In genomic region chr7:30612658-30613265, GRCh38 we compare ENCODE assay signal across 11 cellular contexts. TPM values are rescaled to one million over a fixed set of nuclear protein-coding genes. Genes with fewer than 3 reads are reported as not detected.
A peak's percentile ranks its signal among the peaks of the same experiment; 100 is the strongest.
DNase-seq lines count a peak whose midpoint lies in the region; ATAC-seq and TF ChIP-seq lines count a peak whose summit lies in the region.
"Had no signal": no experiment of that assay in that cellular context is flagged by ENCODE, and none has a peak within 500 bp of the region (broad histone marks: within the 10 kb centered on the region; RNA-seq: fewer than 3 reads in every experiment).

No MANE protein-coding gene starts in this region.

- no peak overlapping the region for H4K91ac ChIP-seq in H9 (ENCODE audit: insufficient read length, low read depth, low read length)

- H2AFZ ChIP-seq in GM23248 = no peak overlapping the region
- no peak overlapping the region for H2AFZ ChIP-seq in H9 (ENCODE audit: low read length)

- H3K36me3 Mint-ChIP-seq in CD4-positive, CD25-positive, alpha-beta regulatory T cell = peaks cover 56% of the 10 kb centered on the region
- H3K36me3 Mint-ChIP-seq in activated naive CD8-positive, alpha-beta T cell = peaks cover 22% of the 10 kb centered on the region
- H3K36me3 Mint-ChIP-seq in progenitor cell of endocrine pancreas (ENCODE audit: insufficient read depth) (peaks cover 37% of the 10 kb centered on the region), H9 (ENCODE audit: insufficient read depth in 1 of 3, low read depth in 3 of 3) (peaks cover 59 to 94% (median 92%) of the 10 kb centered on the region in 3 experiments; a peak in 6 of 7 replicates)

- H3K4ac ChIP-seq in H9 (ENCODE audit: low read depth, low read length) = no peak overlapping the region

- no peak overlapping the region for H2BK5ac ChIP-seq in H9 (ENCODE audit: insufficient read length, low read length)

- H3K9me3 Mint-ChIP-seq in CD4-positive, CD25-positive, alpha-beta regulatory T cell = no peaks in the 10 kb centered on the region
- H3K9me3 Mint-ChIP-seq in activated naive CD8-positive, alpha-beta T cell (ENCODE audit: low read depth) = no peaks in the 10 kb centered on the region
- H3K9me3 Mint-ChIP-seq in progenitor cell of endocrine pancreas (ENCODE audit: low read depth) (no peaks in the 10 kb centered on the region), H9 (no peaks in the 10 kb centered on the region)
- H3K9me3 Mint-ChIP-seq: activated B cell treated with CpG ODN at 0.5 μM for 24 hours had no signal

- H3K27me3 ChIP-seq in CD4-positive, CD25-positive, alpha-beta regulatory T cell (ENCODE audit: control insufficient read depth, insufficient read depth, low read length) = no peaks in the 10 kb centered on the region
- H3K27me3 ChIP-seq in GM23248 (replicated peaks; ENCODE audit: insufficient read depth) (no peaks in the 10 kb centered on the region), H9 (ENCODE audit: insufficient read depth, low read length) (no peaks in the 10 kb centered on the region), testis (no peaks in the 10 kb centered on the region)
- H3K27me3 ChIP-seq: left lung had no signal

- H3K27me3 Mint-ChIP-seq in CD4-positive, CD25-positive, alpha-beta regulatory T cell = no peaks in the 10 kb centered on the region
- no peaks in the 10 kb centered on the region for H3K27me3 Mint-ChIP-seq in activated naive CD8-positive, alpha-beta T cell
- H3K27me3 Mint-ChIP-seq in progenitor cell of endocrine pancreas (no peaks in the 10 kb centered on the region), H9 (ENCODE audit: low read depth) (no peaks in the 10 kb centered on the region)
- H3K27me3 Mint-ChIP-seq: activated B cell treated with CpG ODN at 0.5 μM for 24 hours had no signal

- H3K79me2 ChIP-seq in GM23248 (ENCODE audit: insufficient read depth) (peaks cover 100% of the 10 kb centered on the region), H9 (ENCODE audit: insufficient read depth, low read length) (peaks cover 2% of the 10 kb centered on the region; the same call in 1 of the 2 replicates)

- no peak overlapping the region for H2BK12ac ChIP-seq in H9 (ENCODE audit: insufficient read length, low read depth, low read length)

- H2AK5ac ChIP-seq in H9 (ENCODE audit: insufficient read length, low read length) = no peak overlapping the region

- peak overlapping the region; percentile 4 for H3K4me2 ChIP-seq in GM23248 (ENCODE audit: unreplicated experiment)
- H3K4me2 ChIP-seq in H9 (ENCODE audit: insufficient read depth, insufficient read length, low read length) = no peak overlapping the region

- no peak for TF ChIP-seq POLR2A in testis (IDR thresholded peaks at IDR 0.05)

- H3K4me1 Mint-ChIP-seq in CD4-positive, CD25-positive, alpha-beta regulatory T cell = peaks cover 20 to 29% (median 25%) of the 10 kb centered on the region in 4 donors
- peaks cover 26% of the 10 kb centered on the region for H3K4me1 Mint-ChIP-seq in activated naive CD8-positive, alpha-beta T cell (ENCODE audit: low read depth)
- H3K4me1 Mint-ChIP-seq in progenitor cell of endocrine pancreas (ENCODE audit: low read depth) (no peaks in the 10 kb centered on the region), H9 (no peaks in the 10 kb centered on the region)
- H3K4me1 Mint-ChIP-seq: activated B cell treated with CpG ODN at 0.5 μM for 24 hours had no signal

- H2BK20ac ChIP-seq in H9 (ENCODE audit: low read depth, low read length, poor library complexity, severe bottlenecking) = no peak overlapping the region

- peaks cover 75% of the 10 kb centered on the region for H3K36me3 ChIP-seq in CD4-positive, CD25-positive, alpha-beta regulatory T cell (ENCODE audit: control insufficient read depth, insufficient read depth, low read length)
- H3K36me3 ChIP-seq in GM23248 (ENCODE audit: low read depth) = peaks cover 97% of the 10 kb centered on the region
- H3K36me3 ChIP-seq in testis (ENCODE audit: low read depth, missing control alignments) = no peaks in the 10 kb centered on the region

- peak overlapping the region; percentile 27 to 62 (median 59) for H3K27ac Mint-ChIP-seq in CD4-positive, CD25-positive, alpha-beta regulatory T cell
- peak overlapping the region; percentile 70 for H3K27ac Mint-ChIP-seq in activated naive CD8-positive, alpha-beta T cell
- peak overlapping the region; percentile 84 for H3K27ac Mint-ChIP-seq in progenitor cell of endocrine pancreas
- H3K27ac Mint-ChIP-seq in H9 = 0 out of 7 replicates have a peak overlapping the region, but pooled peaks of 1 of the 3 experiments have one; percentile 2
- H3K27ac Mint-ChIP-seq: activated B cell treated with CpG ODN at 0.5 μM for 24 hours had no signal

- H4K8ac ChIP-seq in H9 (replicated peaks; ENCODE audit: insufficient read length, low read depth, low read length) = no peak overlapping the region

- H3K79me1 ChIP-seq in H9 (ENCODE audit: insufficient read depth, low read depth, low read length, poor library complexity, severe bottlenecking) = peaks cover 3% of the 10 kb centered on the region

- WGBS in GM23248 (ENCODE audit: low coverage in 1 of 2, low lambda C conversion rate in 2 of 2, missing lambda C conversion rate in 2 of 2), 2 experiments = 59 to 65% methylated on average over 6 of the region's 6 CpGs
- WGBS in H9 (ENCODE audit: extremely low coverage, insufficient read length, low lambda C conversion rate) = no CpG with 5 or more reads among the region's 6 CpGs
- 90 to 92% methylated on average over 6 of the region's 6 CpGs for WGBS in testis, 2 donors

- no peak overlapping the region for H4K5ac ChIP-seq in H9 (ENCODE audit: insufficient read length, low read depth, low read length)

- H3K56ac ChIP-seq in H9 (ENCODE audit: insufficient read length, low read depth, low read length) = no peak overlapping the region

- peaks cover 91% of the 10 kb centered on the region for H3F3A ChIP-seq in GM23248 (ENCODE audit: insufficient read depth)

- H3K14ac ChIP-seq in H9 (ENCODE audit: insufficient read depth, low read length) = no peak overlapping the region

- H2BK15ac ChIP-seq in H9 (ENCODE audit: low read depth, low read length) = no peak overlapping the region

- TF ChIP-seq CTCF in progenitor cell of endocrine pancreas (IDR thresholded peaks at IDR 0.05; ENCODE audit: unreplicated experiment) (no peak), H9 (conservative IDR thresholded peaks at IDR 0.05) (no peak), testis (IDR thresholded peaks at IDR 0.05) (no peak)

- H3K18ac ChIP-seq in H9 (ENCODE audit: insufficient read length, low read depth, low read length) = no peak overlapping the region

- intact Hi-C loops in testis (cut with DNase I; ENCODE audit: low total_unique reads) = no loop called here

- no peak overlapping the region for H3K27ac ChIP-seq in CD4-positive, CD25-positive, alpha-beta regulatory T cell (ENCODE audit: insufficient read depth, low read length, poor library complexity, severe bottlenecking)
- peak overlapping the region; percentile 62 for H3K27ac ChIP-seq in GM23248
- H3K27ac ChIP-seq in H9 (ENCODE audit: insufficient read length, low read depth, low read length) = no peak overlapping the region
- no peak overlapping the region for H3K27ac ChIP-seq in testis
- H3K27ac ChIP-seq: left lung had no signal

- H4K20me1 ChIP-seq in GM23248 (ENCODE audit: insufficient read depth) = peaks cover 58% of the 10 kb centered on the region
- H4K20me1 ChIP-seq in H9 (ENCODE audit: control insufficient read depth, insufficient read depth, insufficient read length) = no peaks in the 10 kb centered on the region

- no peak overlapping the region for H3K23ac ChIP-seq in H9 (ENCODE audit: insufficient read length, low read depth, low read length)

- no peaks in the 10 kb centered on the region for H3K23me2 ChIP-seq in H9 (ENCODE audit: insufficient read length, low read depth, low read length, poor library complexity, severe bottlenecking)

- DNase-seq in CD4-positive, CD25-positive, alpha-beta regulatory T cell = no peak
- DNase-seq in GM23248 (peak; percentile 71), progenitor cell of endocrine pancreas (ENCODE audit: low spot score, unreplicated experiment) (no peak), NCI-H187 treated with DMSO at 0.1 percent for 48 hours (lab: John Stamatoyannopoulos, UW) (no peak), H9 (no peak), testis (no peak)
- DNase-seq: activated B cell treated with CpG ODN at 0.5 μM for 24 hours; effector memory CD4-positive, alpha-beta T cell; left lung; NCI-H748 treated with DMSO at 0.1 percent for 48 hours had no signal

- H3K9ac ChIP-seq in GM23248 = peak overlapping the region; percentile 18; the same call in 1 of the 2 replicates
- H3K9ac ChIP-seq in H9 (ENCODE audit: extremely low read depth, insufficient read length, low read length) = no peak overlapping the region

- H3T11ph ChIP-seq in H9 (ENCODE audit: low read length) = no peak overlapping the region

- no peaks in the 10 kb centered on the region for H3K9me3 ChIP-seq in CD4-positive, CD25-positive, alpha-beta regulatory T cell (ENCODE audit: control insufficient read depth in 2 of 2, low read length in 2 of 2)
- H3K9me3 ChIP-seq in GM23248 (ENCODE audit: low read depth) (no peaks in the 10 kb centered on the region), H9 (ENCODE audit: control insufficient read depth, low read depth, low read length) (no peaks in the 10 kb centered on the region), testis (no peaks in the 10 kb centered on the region)
- H3K9me3 ChIP-seq: left lung had no signal

- H3K4me3 Mint-ChIP-seq in CD4-positive, CD25-positive, alpha-beta regulatory T cell = no peak overlapping the region
- H3K4me3 Mint-ChIP-seq in activated naive CD8-positive, alpha-beta T cell = no peak overlapping the region
- H3K4me3 Mint-ChIP-seq in progenitor cell of endocrine pancreas (ENCODE audit: low read depth) (no peak overlapping the region), H9 (no peak overlapping the region)
- H3K4me3 Mint-ChIP-seq: activated B cell treated with CpG ODN at 0.5 μM for 24 hours had no signal

- H3K4me3 ChIP-seq in CD4-positive, CD25-positive, alpha-beta regulatory T cell (ENCODE audit: low read depth, low read length) = no peak overlapping the region
- H3K4me3 ChIP-seq in GM23248 (no peak overlapping the region), testis (no peak overlapping the region)
- H3K4me3 ChIP-seq: left lung had no signal

- H3K4me1 ChIP-seq in CD4-positive, CD25-positive, alpha-beta regulatory T cell (ENCODE audit: control insufficient read depth, insufficient read depth, low read length, poor library complexity, severe bottlenecking) = peaks cover 4% of the 10 kb centered on the region
- H3K4me1 ChIP-seq in GM23248 (ENCODE audit: insufficient read depth) (peaks cover 36% of the 10 kb centered on the region), H9 (ENCODE audit: insufficient read depth, low read length) (no peaks in the 10 kb centered on the region), testis (no peaks in the 10 kb centered on the region)
- H3K4me1 ChIP-seq: left lung had no signal

- no peak overlapping the region for H2BK120ac ChIP-seq in H9 (ENCODE audit: low read depth, low read length, poor library complexity, severe bottlenecking)

- H3K9me2 ChIP-seq in GM23248 (ENCODE audit: insufficient read depth) = no peaks in the 10 kb centered on the region

- in situ Hi-C loops in GM23248 (cut with MboI) = no loop called here

- ATAC-seq in CD4-positive, CD25-positive, alpha-beta regulatory T cell (ENCODE audit: low read depth in 2 of 2) = no peak
- ATAC-seq: left lung had no signal

RNA-seq across cellular contexts. Expression of gene GARS1, which starts 18.1 kb away (rescaled TPM):
- total RNA-seq in CD4-positive, CD25-positive, alpha-beta regulatory T cell = 116 TPM
- polyA plus RNA-seq in CD4-positive, CD25-positive, alpha-beta regulatory T cell = 10 to 100 TPM; 76.2 to 92.7 (median 85.2) TPM
- total RNA-seq in GM23248 (2014; rRNA removed; shearing (Covaris generic)) = 232 and 313 TPM in 2 replicates
- polyA plus RNA-seq in GM23248 (2016; fragmentation: Nextera tagmentation; extraction: Ambion mirVana) (471 and 498 TPM in 2 replicates), testis (ENCODE audit: insufficient read depth, low read depth, low replicate concordance) (104 TPM)
- total RNA-seq in progenitor cell of endocrine pancreas (117 and 141 TPM in 2 replicates), H9 (2021) (234 and 239 TPM in 2 replicates), testis (100 to 1,000 TPM; 110 to 115 TPM)
